Comparison of ENCODE assay signal across 8 cellular contexts in genomic region chr5:175479125-175479881, GRCh38. TPM values are rescaled to one million over a fixed set of nuclear protein-coding genes. Genes with fewer than 3 reads are reported as not detected.
A peak's percentile ranks its signal among the peaks of the same experiment; 100 is the strongest.
DNase-seq lines count a peak whose midpoint lies in the region; ATAC-seq, FAIRE-seq and TF ChIP-seq lines count a peak whose summit lies in the region.

No MANE protein-coding gene starts in this region.

- peak overlapping the region; percentile 78 for H3K27ac Mint-ChIP-seq in WTC11

- FAIRE-seq in small intestine (lab: Jason Lieb, UNC), result no peak

- H3K4me3 Mint-ChIP-seq in WTC11, result peak overlapping the region; percentile 92

- ATAC-seq in HG02938 (IDR thresholded peaks at IDR 0.05; ENCODE audit: unreplicated experiment) (peak; percentile 14), WTC11 (peak; percentile 13; the same call in 1 of the 2 replicates), left ventricle myocardium superior (peak; percentile 39), GM21381 (IDR thresholded peaks at IDR 0.05; ENCODE audit: unreplicated experiment) (no peak), HG02970 (IDR thresholded peaks at IDR 0.05; ENCODE audit: low FRiP score, unreplicated experiment) (no peak)

- peak overlapping the region; percentile 90 to 95 for H3K4me3 ChIP-seq in small intestine (ENCODE audit: low read depth in 1 of 2, low read length in 2 of 2)

- H3K9me3 ChIP-seq in ES-I3 (ENCODE audit: control insufficient read depth, insufficient read depth, low read length) (no peaks in the 10 kb centered on the region), small intestine (ENCODE audit: control insufficient read depth, low read depth) (no peaks in the 10 kb centered on the region)

- H3K4me1 Mint-ChIP-seq in WTC11, result peaks cover 38% of the 10 kb centered on the region

- DNase-seq in WTC11 (ENCODE audit: low spot score) (no peak), left ventricle myocardium superior (no peak), small intestine (peak; percentile 81), NCI-H1105 (lab: John Stamatoyannopoulos, UW) (no peak)

- H3K27me3 Mint-ChIP-seq in WTC11 (ENCODE audit: low read depth), result peaks cover 28% of the 10 kb centered on the region

- POLR2A ChIA-PET in WTC11 (lab: Charles Lee), result no interaction called here

- WGBS in small intestine, 3 donors, result 25 to 32% (median 31%) methylated on average over 13 of the region's 13 CpGs

- peak overlapping the region; percentile 74 to 77 for H3K27ac ChIP-seq in small intestine (ENCODE audit: low read depth in 1 of 2, low read length in 1 of 2)

- peak overlapping the region; percentile 61 for H3K9ac ChIP-seq in ES-I3 (ENCODE audit: low read depth, low read length)

- H3K36me3 ChIP-seq in ES-I3 (ENCODE audit: insufficient read depth, low read length), result peaks cover 5% of the 10 kb centered on the region
- no peaks in the 10 kb centered on the region for H3K36me3 ChIP-seq in small intestine (ENCODE audit: control insufficient read depth in 2 of 2, insufficient read depth in 2 of 2, low read length in 2 of 2)

- CTCF ChIA-PET in WTC11 (lab: Charles Lee), result interaction anchor here (0.5 to 1.6 kb wide), 3 partner anchors 15 to 250 kb away, joined by 3 to 7 read pairs (median 4); no protein-coding TSS in a partner anchor

- peaks cover 27% of the 10 kb centered on the region for H3K36me3 Mint-ChIP-seq in WTC11

- intact Hi-C loops in left ventricle myocardium superior (cut with micrococcal nuclease), result no loop called here

- H3K9me3 Mint-ChIP-seq in WTC11, result no peaks in the 10 kb centered on the region

- H3K27me3 ChIP-seq in small intestine (ENCODE audit: control insufficient read depth in 2 of 2, insufficient read depth in 2 of 2, low read length in 2 of 2), result no peaks in the 10 kb centered on the region

- no peak for TF ChIP-seq CTCF in WTC11 (IDR thresholded peaks at IDR 0.05)

- H3K4me1 ChIP-seq in ES-I3 (ENCODE audit: insufficient read depth, low read length), result peaks cover 7% of the 10 kb centered on the region; the same call in 1 of the 2 replicates
- H3K4me1 ChIP-seq in small intestine (ENCODE audit: control insufficient read depth in 2 of 2, insufficient read depth in 1 of 2, low read depth in 1 of 2, low read length in 1 of 2), result peaks cover 5 to 8% of the 10 kb centered on the region in 2 donors

TF ChIP-seq in WTC11, 78 proteins besides CTCF, POLR2A, EP300 and RAD21:
- TF ChIP-seq, protein P1, sequence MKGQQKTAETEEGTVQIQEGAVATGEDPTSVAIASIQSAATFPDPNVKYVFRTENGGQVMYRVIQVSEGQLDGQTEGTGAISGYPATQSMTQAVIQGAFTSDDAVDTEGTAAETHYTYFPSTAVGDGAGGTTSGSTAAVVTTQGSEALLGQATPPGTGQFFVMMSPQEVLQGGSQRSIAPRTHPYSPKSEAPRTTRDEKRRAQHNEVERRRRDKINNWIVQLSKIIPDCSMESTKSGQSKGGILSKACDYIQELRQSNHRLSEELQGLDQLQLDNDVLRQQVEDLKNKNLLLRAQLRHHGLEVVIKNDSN (CRISPR knock-in tag; IDR thresholded peaks at IDR 0.05), result 0 out of 2 replicates have a peak, but pooled peaks have one; percentile 2
- TF ChIP-seq, protein P2, sequence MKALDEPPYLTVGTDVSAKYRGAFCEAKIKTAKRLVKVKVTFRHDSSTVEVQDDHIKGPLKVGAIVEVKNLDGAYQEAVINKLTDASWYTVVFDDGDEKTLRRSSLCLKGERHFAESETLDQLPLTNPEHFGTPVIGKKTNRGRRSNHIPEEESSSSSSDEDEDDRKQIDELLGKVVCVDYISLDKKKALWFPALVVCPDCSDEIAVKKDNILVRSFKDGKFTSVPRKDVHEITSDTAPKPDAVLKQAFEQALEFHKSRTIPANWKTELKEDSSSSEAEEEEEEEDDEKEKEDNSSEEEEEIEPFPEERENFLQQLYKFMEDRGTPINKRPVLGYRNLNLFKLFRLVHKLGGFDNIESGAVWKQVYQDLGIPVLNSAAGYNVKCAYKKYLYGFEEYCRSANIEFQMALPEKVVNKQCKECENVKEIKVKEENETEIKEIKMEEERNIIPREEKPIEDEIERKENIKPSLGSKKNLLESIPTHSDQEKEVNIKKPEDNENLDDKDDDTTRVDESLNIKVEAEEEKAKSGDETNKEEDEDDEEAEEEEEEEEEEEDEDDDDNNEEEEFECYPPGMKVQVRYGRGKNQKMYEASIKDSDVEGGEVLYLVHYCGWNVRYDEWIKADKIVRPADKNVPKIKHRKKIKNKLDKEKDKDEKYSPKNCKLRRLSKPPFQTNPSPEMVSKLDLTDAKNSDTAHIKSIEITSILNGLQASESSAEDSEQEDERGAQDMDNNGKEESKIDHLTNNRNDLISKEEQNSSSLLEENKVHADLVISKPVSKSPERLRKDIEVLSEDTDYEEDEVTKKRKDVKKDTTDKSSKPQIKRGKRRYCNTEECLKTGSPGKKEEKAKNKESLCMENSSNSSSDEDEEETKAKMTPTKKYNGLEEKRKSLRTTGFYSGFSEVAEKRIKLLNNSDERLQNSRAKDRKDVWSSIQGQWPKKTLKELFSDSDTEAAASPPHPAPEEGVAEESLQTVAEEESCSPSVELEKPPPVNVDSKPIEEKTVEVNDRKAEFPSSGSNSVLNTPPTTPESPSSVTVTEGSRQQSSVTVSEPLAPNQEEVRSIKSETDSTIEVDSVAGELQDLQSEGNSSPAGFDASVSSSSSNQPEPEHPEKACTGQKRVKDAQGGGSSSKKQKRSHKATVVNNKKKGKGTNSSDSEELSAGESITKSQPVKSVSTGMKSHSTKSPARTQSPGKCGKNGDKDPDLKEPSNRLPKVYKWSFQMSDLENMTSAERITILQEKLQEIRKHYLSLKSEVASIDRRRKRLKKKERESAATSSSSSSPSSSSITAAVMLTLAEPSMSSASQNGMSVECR (CRISPR knock-in tag; IDR thresholded peaks at IDR 0.05; ENCODE audit: borderline replicate concordance), result no peak
- TF ChIP-seq ZNF263 (CRISPR knock-in tag; IDR thresholded peaks at IDR 0.05; ENCODE audit: low read depth), result no peak

RNA-seq across cellular contexts. Expression of gene SFXN1, which starts 0.9 kb away (rescaled TPM):
- 82.9 to 96.1 TPM (median 85.6 TPM) in 3 replicates for total RNA-seq in WTC11 (2021)
- 34.7 TPM for total RNA-seq in left ventricle myocardium superior
- polyA plus RNA-seq in small intestine, result 10 to 100 TPM; 14.9 to 26.6 (median 18.2) TPM

RNA-seq across cellular contexts. Expression of gene DRD1, which starts 35.3 kb away (rescaled TPM):
- total RNA-seq in WTC11 (2021) (0.07 TPM in 2 of 3 replicates, not detected in the other), left ventricle myocardium superior (not detected)
- under 1 TPM in 1 of 3 donors, not detected in 2; 0.22 TPM for polyA plus RNA-seq in small intestine

Comparison
In these comparisons a context has a peak if more than half of its experiments do, and no peak if none do; other contexts are left out.
1. ATAC-seq: peak in HG02938 (single experiment), WTC11 (single experiment) and left ventricle myocardium superior (single experiment); none in GM21381 (single experiment) and HG02970 (single experiment).